8 cellular contexts compared by ENCODE assay signal in genomic region chr14:54691525-54692260, GRCh38.
A peak's percentile ranks its signal among the peaks of the same experiment; 100 is the strongest.
DNase-seq lines count a peak whose midpoint lies in the region; ATAC-seq and TF ChIP-seq lines count a peak whose summit lies in the region.

No MANE protein-coding gene starts in this region.

- H3K36me3 ChIP-seq in RWPE2 (ENCODE audit: low read depth) (no peaks in the 10 kb centered on the region), adipocyte (ENCODE audit: control insufficient read depth, insufficient read depth, low read length, severe bottlenecking) (no peaks in the 10 kb centered on the region)

- peaks cover 7% of the 10 kb centered on the region for H3K4me1 ChIP-seq in RWPE2 (ENCODE audit: insufficient read depth, poor library complexity, severe bottlenecking)
- peaks cover 30% of the 10 kb centered on the region for H3K4me1 ChIP-seq in adipocyte (ENCODE audit: control insufficient read depth, insufficient read depth, low read length)

- intact Hi-C loops in left ventricle myocardium superior (cut with micrococcal nuclease): loop anchor here (5.0 kb wide), 2 partner anchors 81 to 129 kb away; no protein-coding TSS in a partner anchor

- peak; percentile 50 for DNase-seq in GDM1 (lab: John Stamatoyannopoulos, UW)
- DNase-seq in HUDEP-2 (lab: John Stamatoyannopoulos, UW; ENCODE audit: unreplicated experiment in 76 of 76): peak in 49 of 76 experiments; percentile 3 to 60 (median 29)
- DNase-seq in RWPE2 (ENCODE audit: low spot score): peak; percentile 78
- DNase-seq in adipocyte (ENCODE audit: low read depth): peak; percentile 88
- peak; percentile 84 for DNase-seq in left ventricle myocardium superior
- DNase-seq in putamen (ENCODE audit: low spot score): peak; percentile 63
- no peak for DNase-seq in DMS79 (lab: John Stamatoyannopoulos, UW)

- no peak overlapping the region for H3K4me3 ChIP-seq in RWPE2 (ENCODE audit: severe bottlenecking)
- peak overlapping the region; percentile 4 for H3K4me3 ChIP-seq in adipocyte (ENCODE audit: low read length)

- H3K27ac ChIP-seq in RWPE2 (ENCODE audit: poor library complexity, severe bottlenecking): peak overlapping the region; percentile 23

- H3K27me3 ChIP-seq in RWPE2 (ENCODE audit: insufficient read depth, poor library complexity, severe bottlenecking): no peaks in the 10 kb centered on the region
- no peaks in the 10 kb centered on the region for H3K27me3 ChIP-seq in adipocyte (replicated peaks; ENCODE audit: control insufficient read depth, insufficient read depth, low read length)

- peak; percentile 94 for TF ChIP-seq CTCF in RWPE2 (IDR thresholded peaks at IDR 0.05; ENCODE audit: poor library complexity, severe bottlenecking)

- H3K9ac ChIP-seq in adipocyte (ENCODE audit: low read length): peak overlapping the region; percentile 2

- ATAC-seq in RWPE2 (ENCODE audit: low read depth) (peak; percentile 83), left ventricle myocardium superior (peak; percentile 75), GM18870 (IDR thresholded peaks at IDR 0.05; ENCODE audit: unreplicated experiment) (no peak)

- H3K9me3 ChIP-seq in RWPE2 (ENCODE audit: severe bottlenecking) (no peaks in the 10 kb centered on the region), adipocyte (ENCODE audit: control insufficient read depth, low read length) (no peaks in the 10 kb centered on the region)
